ENCODE assay signal across 1 cellular context in genomic region chr1:150609726-150610125, GRCh38.
TF ChIP-seq lines count a peak whose summit lies in the region.

No MANE protein-coding gene starts in this region.

TF ChIP-seq in HepG2, 621 proteins besides CTCF, POLR2A, EP300 and RAD21:
- no peak for TF ChIP-seq MIXL1 (CRISPR knock-in tag; IDR thresholded peaks at IDR 0.05)
- no peak for TF ChIP-seq GABPA (IDR thresholded peaks at IDR 0.05; ENCODE audit: low read depth, low read length)
- no peak for TF ChIP-seq GABPA (CRISPR knock-in tag; IDR thresholded peaks at IDR 0.05; ENCODE audit: low read depth)
- no peak for TF ChIP-seq PRDM15 (CRISPR knock-in tag; IDR thresholded peaks at IDR 0.05)
- no peak for TF ChIP-seq JUNB (CRISPR knock-in tag; IDR thresholded peaks at IDR 0.05; ENCODE audit: borderline replicate concordance)
- TF ChIP-seq ATF5 (CRISPR knock-in tag; IDR thresholded peaks at IDR 0.05; ENCODE audit: low read depth): no peak
- TF ChIP-seq GTF2F1 (IDR thresholded peaks at IDR 0.05; ENCODE audit: low read length): no peak
- TF ChIP-seq ZNF557 (CRISPR knock-in tag; IDR thresholded peaks at IDR 0.05): no peak
